In genomic region chr6:124822118-124822746, GRCh38 we compare ENCODE assay signal across 1 cellular context.
TF ChIP-seq lines count a peak whose summit lies in the region.

No MANE protein-coding gene starts in this region.

TF ChIP-seq in HEK293, 187 proteins besides CTCF, POLR2A, EP300 and RAD21 (continued from another document and continues in another):
- TF ChIP-seq ZXDB (tag by site-specific recombination; IDR thresholded peaks at IDR 0.05) (peak; percentile 76), ZNF521 (tag by site-specific recombination; IDR thresholded peaks at IDR 0.05) (no peak), ZNF571 (tag by site-specific recombination; IDR thresholded peaks at IDR 0.05) (no peak), ZNF624 (tag by site-specific recombination; IDR thresholded peaks at IDR 0.05) (no peak), WT1 (tag by site-specific recombination; IDR thresholded peaks at IDR 0.05) (0 out of 2 replicates have a peak, but pooled peaks have one; percentile 11), ZNF24 (tag by site-specific recombination; IDR thresholded peaks at IDR 0.05) (no peak), HOXC10 (CRISPR knock-in tag; IDR thresholded peaks at IDR 0.05) (no peak), ZNF626 (tag by site-specific recombination; IDR thresholded peaks at IDR 0.05) (0 out of 2 replicates have a peak, but pooled peaks have one; percentile 34), ZNF530 (tag by site-specific recombination; IDR thresholded peaks at IDR 0.05; ENCODE audit: low read depth) (no peak), GLIS1 (tag by site-specific recombination; IDR thresholded peaks at IDR 0.05) (peak; percentile 47; the same call in 1 of the 2 replicates), ZFP3 (tag by site-specific recombination; IDR thresholded peaks at IDR 0.05; ENCODE audit: low read depth) (peak; percentile 9; the same call in 1 of the 2 replicates), PRDM2 (tag by site-specific recombination; IDR thresholded peaks at IDR 0.05; ENCODE audit: borderline replicate concordance) (no peak), KLF8 (tag by site-specific recombination; IDR thresholded peaks at IDR 0.05) (no peak), GLI2 (tag by site-specific recombination; IDR thresholded peaks at IDR 0.05; ENCODE audit: borderline replicate concordance, low read depth) (peak; percentile 89), ZNF501 (tag by site-specific recombination; IDR thresholded peaks at IDR 0.05) (no peak), ZNF830 (tag by site-specific recombination; IDR thresholded peaks at IDR 0.05; ENCODE audit: low read depth) (no peak), ZNF211 (tag by site-specific recombination; IDR thresholded peaks at IDR 0.05; ENCODE audit: low read depth) (no peak), ZBTB21 (tag by site-specific recombination; IDR thresholded peaks at IDR 0.05) (no peak), ZFHX2 (tag by site-specific recombination; conservative IDR thresholded peaks at IDR 0.05) (no peak), ZNF610 (tag by site-specific recombination; IDR thresholded peaks at IDR 0.05; ENCODE audit: borderline replicate concordance) (peak; percentile 73; the same call in 1 of the 2 replicates), ZNF155 (tag by site-specific recombination; IDR thresholded peaks at IDR 0.05) (no peak), ZNF664 (tag by site-specific recombination; IDR thresholded peaks at IDR 0.05) (no peak), ZNF791 (tag by site-specific recombination; IDR thresholded peaks at IDR 0.05) (no peak), ZNF776 (tag by site-specific recombination; IDR thresholded peaks at IDR 0.05; ENCODE audit: borderline replicate concordance) (no peak), ZNF266 (tag by site-specific recombination; IDR thresholded peaks at IDR 0.05; ENCODE audit: low read depth) (no peak), ZNF112 (tag by site-specific recombination; IDR thresholded peaks at IDR 0.05) (no peak), ZNF677 (tag by site-specific recombination; IDR thresholded peaks at IDR 0.05) (no peak), ZNF121 (tag by site-specific recombination; IDR thresholded peaks at IDR 0.05) (no peak), HIC1 (tag by site-specific recombination; IDR thresholded peaks at IDR 0.05) (no peak)
- TF ChIP-seq, protein P1, sequence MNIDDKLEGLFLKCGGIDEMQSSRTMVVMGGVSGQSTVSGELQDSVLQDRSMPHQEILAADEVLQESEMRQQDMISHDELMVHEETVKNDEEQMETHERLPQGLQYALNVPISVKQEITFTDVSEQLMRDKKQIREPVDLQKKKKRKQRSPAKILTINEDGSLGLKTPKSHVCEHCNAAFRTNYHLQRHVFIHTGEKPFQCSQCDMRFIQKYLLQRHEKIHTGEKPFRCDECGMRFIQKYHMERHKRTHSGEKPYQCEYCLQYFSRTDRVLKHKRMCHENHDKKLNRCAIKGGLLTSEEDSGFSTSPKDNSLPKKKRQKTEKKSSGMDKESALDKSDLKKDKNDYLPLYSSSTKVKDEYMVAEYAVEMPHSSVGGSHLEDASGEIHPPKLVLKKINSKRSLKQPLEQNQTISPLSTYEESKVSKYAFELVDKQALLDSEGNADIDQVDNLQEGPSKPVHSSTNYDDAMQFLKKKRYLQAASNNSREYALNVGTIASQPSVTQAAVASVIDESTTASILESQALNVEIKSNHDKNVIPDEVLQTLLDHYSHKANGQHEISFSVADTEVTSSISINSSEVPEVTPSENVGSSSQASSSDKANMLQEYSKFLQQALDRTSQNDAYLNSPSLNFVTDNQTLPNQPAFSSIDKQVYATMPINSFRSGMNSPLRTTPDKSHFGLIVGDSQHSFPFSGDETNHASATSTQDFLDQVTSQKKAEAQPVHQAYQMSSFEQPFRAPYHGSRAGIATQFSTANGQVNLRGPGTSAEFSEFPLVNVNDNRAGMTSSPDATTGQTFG (tag by site-specific recombination; IDR thresholded peaks at IDR 0.05; ENCODE audit: borderline replicate concordance): no peak
- TF ChIP-seq, protein P2, sequence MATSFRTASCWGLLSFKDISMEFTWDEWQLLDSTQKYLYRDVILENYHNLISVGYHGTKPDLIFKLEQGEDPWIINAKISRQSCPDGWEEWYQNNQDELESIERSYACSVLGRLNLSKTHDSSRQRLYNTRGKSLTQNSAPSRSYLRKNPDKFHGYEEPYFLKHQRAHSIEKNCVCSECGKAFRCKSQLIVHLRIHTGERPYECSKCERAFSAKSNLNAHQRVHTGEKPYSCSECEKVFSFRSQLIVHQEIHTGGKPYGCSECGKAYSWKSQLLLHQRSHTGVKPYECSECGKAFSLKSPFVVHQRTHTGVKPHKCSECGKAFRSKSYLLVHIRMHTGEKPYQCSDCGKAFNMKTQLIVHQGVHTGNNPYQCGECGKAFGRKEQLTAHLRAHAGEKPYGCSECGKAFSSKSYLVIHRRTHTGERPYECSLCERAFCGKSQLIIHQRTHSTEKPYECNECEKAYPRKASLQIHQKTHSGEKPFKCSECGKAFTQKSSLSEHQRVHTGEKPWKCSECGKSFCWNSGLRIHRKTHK (tag by site-specific recombination; IDR thresholded peaks at IDR 0.05): no peak
- TF ChIP-seq, protein P3, sequence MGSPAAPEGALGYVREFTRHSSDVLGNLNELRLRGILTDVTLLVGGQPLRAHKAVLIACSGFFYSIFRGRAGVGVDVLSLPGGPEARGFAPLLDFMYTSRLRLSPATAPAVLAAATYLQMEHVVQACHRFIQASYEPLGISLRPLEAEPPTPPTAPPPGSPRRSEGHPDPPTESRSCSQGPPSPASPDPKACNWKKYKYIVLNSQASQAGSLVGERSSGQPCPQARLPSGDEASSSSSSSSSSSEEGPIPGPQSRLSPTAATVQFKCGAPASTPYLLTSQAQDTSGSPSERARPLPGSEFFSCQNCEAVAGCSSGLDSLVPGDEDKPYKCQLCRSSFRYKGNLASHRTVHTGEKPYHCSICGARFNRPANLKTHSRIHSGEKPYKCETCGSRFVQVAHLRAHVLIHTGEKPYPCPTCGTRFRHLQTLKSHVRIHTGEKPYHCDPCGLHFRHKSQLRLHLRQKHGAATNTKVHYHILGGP (tag by site-specific recombination; IDR thresholded peaks at IDR 0.05): peak; percentile 79
- TF ChIP-seq, protein P4, sequence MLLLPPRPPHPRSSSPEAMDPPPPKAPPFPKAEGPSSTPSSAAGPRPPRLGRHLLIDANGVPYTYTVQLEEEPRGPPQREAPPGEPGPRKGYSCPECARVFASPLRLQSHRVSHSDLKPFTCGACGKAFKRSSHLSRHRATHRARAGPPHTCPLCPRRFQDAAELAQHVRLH (tag by site-specific recombination; IDR thresholded peaks at IDR 0.05): peak; percentile 94
- TF ChIP-seq, protein P5, sequence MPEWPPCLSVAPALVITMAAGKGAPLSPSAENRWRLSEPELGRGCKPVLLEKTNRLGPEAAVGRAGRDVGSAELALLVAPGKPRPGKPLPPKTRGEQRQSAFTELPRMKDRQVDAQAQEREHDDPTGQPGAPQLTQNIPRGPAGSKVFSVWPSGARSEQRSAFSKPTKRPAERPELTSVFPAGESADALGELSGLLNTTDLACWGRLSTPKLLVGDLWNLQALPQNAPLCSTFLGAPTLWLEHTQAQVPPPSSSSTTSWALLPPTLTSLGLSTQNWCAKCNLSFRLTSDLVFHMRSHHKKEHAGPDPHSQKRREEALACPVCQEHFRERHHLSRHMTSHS (tag by site-specific recombination; IDR thresholded peaks at IDR 0.05): no peak
- TF ChIP-seq, protein P6, sequence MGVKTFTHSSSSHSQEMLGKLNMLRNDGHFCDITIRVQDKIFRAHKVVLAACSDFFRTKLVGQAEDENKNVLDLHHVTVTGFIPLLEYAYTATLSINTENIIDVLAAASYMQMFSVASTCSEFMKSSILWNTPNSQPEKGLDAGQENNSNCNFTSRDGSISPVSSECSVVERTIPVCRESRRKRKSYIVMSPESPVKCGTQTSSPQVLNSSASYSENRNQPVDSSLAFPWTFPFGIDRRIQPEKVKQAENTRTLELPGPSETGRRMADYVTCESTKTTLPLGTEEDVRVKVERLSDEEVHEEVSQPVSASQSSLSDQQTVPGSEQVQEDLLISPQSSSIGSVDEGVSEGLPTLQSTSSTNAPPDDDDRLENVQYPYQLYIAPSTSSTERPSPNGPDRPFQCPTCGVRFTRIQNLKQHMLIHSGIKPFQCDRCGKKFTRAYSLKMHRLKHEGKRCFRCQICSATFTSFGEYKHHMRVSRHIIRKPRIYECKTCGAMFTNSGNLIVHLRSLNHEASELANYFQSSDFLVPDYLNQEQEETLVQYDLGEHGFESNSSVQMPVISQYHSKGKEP (tag by site-specific recombination; IDR thresholded peaks at IDR 0.05): peak; percentile 69; the same call in 1 of the 2 replicates
- TF ChIP-seq, protein P7, sequence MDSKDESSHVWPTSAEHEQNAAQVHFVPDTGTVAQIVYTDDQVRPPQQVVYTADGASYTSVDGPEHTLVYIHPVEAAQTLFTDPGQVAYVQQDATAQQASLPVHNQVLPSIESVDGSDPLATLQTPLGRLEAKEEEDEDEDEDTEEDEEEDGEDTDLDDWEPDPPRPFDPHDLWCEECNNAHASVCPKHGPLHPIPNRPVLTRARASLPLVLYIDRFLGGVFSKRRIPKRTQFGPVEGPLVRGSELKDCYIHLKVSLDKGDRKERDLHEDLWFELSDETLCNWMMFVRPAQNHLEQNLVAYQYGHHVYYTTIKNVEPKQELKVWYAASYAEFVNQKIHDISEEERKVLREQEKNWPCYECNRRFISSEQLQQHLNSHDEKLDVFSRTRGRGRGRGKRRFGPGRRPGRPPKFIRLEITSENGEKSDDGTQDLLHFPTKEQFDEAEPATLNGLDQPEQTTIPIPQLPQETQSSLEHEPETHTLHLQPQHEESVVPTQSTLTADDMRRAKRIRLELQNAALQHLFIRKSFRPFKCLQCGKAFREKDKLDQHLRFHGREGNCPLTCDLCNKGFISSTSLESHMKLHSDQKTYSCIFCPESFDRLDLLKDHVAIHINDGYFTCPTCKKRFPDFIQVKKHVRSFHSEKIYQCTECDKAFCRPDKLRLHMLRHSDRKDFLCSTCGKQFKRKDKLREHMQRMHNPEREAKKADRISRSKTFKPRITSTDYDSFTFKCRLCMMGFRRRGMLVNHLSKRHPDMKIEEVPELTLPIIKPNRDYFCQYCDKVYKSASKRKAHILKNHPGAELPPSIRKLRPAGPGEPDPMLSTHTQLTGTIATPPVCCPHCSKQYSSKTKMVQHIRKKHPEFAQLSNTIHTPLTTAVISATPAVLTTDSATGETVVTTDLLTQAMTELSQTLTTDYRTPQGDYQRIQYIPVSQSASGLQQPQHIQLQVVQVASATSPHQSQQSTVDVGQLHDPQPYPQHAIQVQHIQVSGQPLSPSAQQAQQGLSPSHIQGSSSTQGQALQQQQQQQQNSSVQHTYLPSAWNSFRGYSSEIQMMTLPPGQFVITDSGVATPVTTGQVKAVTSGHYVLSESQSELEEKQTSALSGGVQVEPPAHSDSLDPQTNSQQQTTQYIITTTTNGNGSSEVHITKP (tag by site-specific recombination; IDR thresholded peaks at IDR 0.05): no peak
